Comparison of ENCODE assay signal across 29 cellular contexts in the genomic region with DNA sequence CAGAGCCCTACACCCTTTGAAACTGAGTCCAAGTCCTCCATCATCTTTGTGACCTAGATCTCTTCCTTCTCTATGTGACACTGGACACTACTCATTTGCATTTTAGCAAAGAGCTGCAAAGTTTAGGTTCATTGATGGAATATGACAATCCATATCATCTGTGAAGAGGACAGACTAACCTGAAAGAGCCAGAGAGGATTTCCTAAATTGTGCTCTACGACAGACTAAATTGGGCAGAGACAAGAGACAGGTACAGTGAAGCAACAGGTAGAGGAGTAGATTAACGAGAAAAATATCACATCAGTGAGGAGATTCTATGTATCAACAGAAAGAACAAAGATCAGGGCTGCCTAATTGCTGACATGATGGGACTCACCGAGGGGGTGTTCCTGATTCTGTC. TPM values are rescaled to one million over a fixed set of nuclear protein-coding genes. Genes with fewer than 3 reads are reported as not detected.
"Had no signal": no experiment of that assay in that cellular context is flagged by ENCODE, and none has a peak within 500 bp of the region (broad histone marks: within the 10 kb centered on the region; RNA-seq: fewer than 3 reads in every experiment).

TSS of gene TAS2R3 (plus strand) at position 301 of the 400 bp plus-strand sequence. CDS start at position 363, 62 bp downstream.

- FAIRE-seq: islet of Langerhans, kidney, urothelium cell line had no signal

- H3K27me3 Mint-ChIP-seq: naive thymus-derived CD8-positive, alpha-beta T cell; progenitor cell of endocrine pancreas; stimulated activated naive B cell treated with anti-CD40 and anti-IgM and Interleukin-4, amounts not matched to agents 10 μg/mL and 1 μg/mL and 100 μg/mL, for 72 hours had no signal

- DNase-seq: hypothalamus; immature natural killer cell; kidney; left colon; left lung; lower lobe of right lung; mammary epithelial cell; mesenchymal stem cell; naive thymus-derived CD8-positive, alpha-beta T cell; ovary; right lobe of liver; stimulated activated CD4-positive, alpha-beta T cell treated with anti-CD3 and anti-CD28 coated beads, Interleukin-1b, Interleukin-23, amount 100 ng/mL, for 48 hours; stimulated activated CD4-positive, alpha-beta T cell treated with anti-CD3 and anti-CD28 coated beads, Interleukin-2, amount 100 ng/mL, for 48 hours; stimulated activated CD4-positive, alpha-beta T cell treated with anti-CD3 and anti-CD28 coated beads, Interleukin-4, amount 100 ng/mL, for 4 hours; stimulated activated CD8-positive, alpha-beta memory T cell treated with anti-CD3 and anti-CD28 coated beads, Interleukin-4, amount 100 ng/mL, for 48 hours; stimulated activated naive B cell treated with anti-CD40 and anti-IgM and Interleukin-4, amounts not matched to agents 10 μg/mL and 1 μg/mL and 100 μg/mL, for 72 hours; stimulated activated naive CD8-positive, alpha-beta T cell treated with anti-CD3 and anti-CD28 coated beads, Interleukin-15, Interleukin-2, amounts not matched to agents 100 U/mL and 50 U/mL, for 24 hours; stomach; tibial artery; trophoblast cell; upper lobe of right lung had no signal

- H3K27ac ChIP-seq: left lung, lower lobe of right lung, ovary, right atrium auricular region, right lobe of liver, stomach, thoracic aorta, tibial artery, upper lobe of right lung had no signal

- H3K36me3 ChIP-seq: ovary had no signal

- H3K4me1 Mint-ChIP-seq: immature natural killer cell; nephron; stimulated activated naive B cell treated with anti-CD40 and anti-IgM and Interleukin-4, amounts not matched to agents 10 μg/mL and 1 μg/mL and 100 μg/mL, for 72 hours had no signal

- H3K4me3 ChIP-seq: left lung, lower lobe of right lung, ovary, right atrium auricular region, right lobe of liver, smooth muscle cell, stomach, thoracic aorta, tibial artery, upper lobe of right lung had no signal

- H3K9me3 ChIP-seq: left lung, lower lobe of right lung, ovary, right atrium auricular region, right lobe of liver, stomach, thoracic aorta, tibial artery, upper lobe of right lung had no signal

- H3K27ac Mint-ChIP-seq: immature natural killer cell; nephron; progenitor cell of endocrine pancreas; stimulated activated naive B cell treated with anti-CD40 and anti-IgM and Interleukin-4, amounts not matched to agents 10 μg/mL and 1 μg/mL and 100 μg/mL, for 72 hours had no signal

- H3K4me2 ChIP-seq: smooth muscle cell had no signal

- H3K4me3 Mint-ChIP-seq: immature natural killer cell; naive thymus-derived CD8-positive, alpha-beta T cell; nephron; stimulated activated naive B cell treated with anti-CD40 and anti-IgM and Interleukin-4, amounts not matched to agents 10 μg/mL and 1 μg/mL and 100 μg/mL, for 72 hours had no signal

- H3K27me3 ChIP-seq: left lung, ovary, right atrium auricular region, right lobe of liver, stomach, tibial artery, upper lobe of right lung had no signal

- H3K9me3 Mint-ChIP-seq: immature natural killer cell; naive thymus-derived CD8-positive, alpha-beta T cell; stimulated activated naive B cell treated with anti-CD40 and anti-IgM and Interleukin-4, amounts not matched to agents 10 μg/mL and 1 μg/mL and 100 μg/mL, for 72 hours had no signal

- H3K4me1 ChIP-seq: left lung, lower lobe of right lung, right atrium auricular region, right lobe of liver, stomach, tibial artery, upper lobe of right lung had no signal

RNA-seq across cellular contexts. Expression of gene TAS2R3, which starts in this region (rescaled TPM):
- total RNA-seq: right atrium auricular region had no signal
- polyA plus RNA-seq: immature natural killer cell; liver; mammary epithelial cell; naive thymus-derived CD8-positive, alpha-beta T cell; smooth muscle cell; stomach had no signal
